12 cellular contexts compared by ENCODE assay signal in the genomic region with DNA sequence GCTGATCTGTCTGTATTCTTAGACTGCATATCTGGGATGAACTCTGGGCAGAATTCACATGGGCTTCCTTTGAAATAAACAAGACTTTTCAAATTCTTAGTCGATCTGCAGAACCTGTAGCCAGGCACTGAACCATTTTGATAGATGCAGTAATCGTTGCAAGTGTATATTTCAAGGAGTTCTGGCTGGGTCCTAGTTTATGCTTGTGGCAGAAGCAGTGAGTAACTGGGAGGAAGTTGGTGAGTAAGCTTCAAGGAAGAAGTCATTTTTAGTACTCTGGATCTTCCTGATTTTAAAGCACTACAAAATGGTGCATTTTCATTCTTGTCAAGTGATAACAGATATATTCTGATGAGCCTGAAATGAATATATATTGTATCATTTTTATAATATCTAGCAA. TPM values are rescaled to one million over a fixed set of nuclear protein-coding genes. Genes with fewer than 3 reads are reported as not detected.
DNase-seq lines count a peak whose midpoint lies in the region; TF ChIP-seq lines count a peak whose summit lies in the region.
"Had no signal": no experiment of that assay in that cellular context is flagged by ENCODE, and none has a peak within 500 bp of the region (broad histone marks: within the 10 kb centered on the region; RNA-seq: fewer than 3 reads in every experiment).

No MANE protein-coding gene starts in this region.

- H3K36me3 ChIP-seq in CD8-positive, alpha-beta memory T cell (ENCODE audit: insufficient read depth, low read length) = no peaks in the 10 kb centered on the region
- no peaks in the 10 kb centered on the region for H3K36me3 ChIP-seq in hepatocyte (replicated peaks; ENCODE audit: insufficient read depth, low read depth)

- WGBS in hepatocyte (ENCODE audit: low lambda C conversion rate, missing lambda C conversion rate) = 72% methylated on average over 2 of the region's 2 CpGs

- H3K4me2 ChIP-seq in hepatocyte = no peak overlapping the region

- no peaks in the 10 kb centered on the region for H3K27me3 Mint-ChIP-seq in activated CD4-positive, alpha-beta memory T cell treated with anti-CD3 and anti-CD28 coated beads, Interleukin-2, amount 10 ng/mL, durations not matched to agents 7 days and 5 days
- no peaks in the 10 kb centered on the region for H3K27me3 Mint-ChIP-seq in activated CD4-positive, alpha-beta memory T cell treated with anti-CD3 and anti-CD28 coated beads for 36 hours
- peaks cover 0 to 5% of the 10 kb centered on the region in 2 donors for H3K27me3 Mint-ChIP-seq in CD8-positive, alpha-beta memory T cell
- H3K27me3 Mint-ChIP-seq: progenitor cell of endocrine pancreas had no signal

- H3K9me3 ChIP-seq in CD8-positive, alpha-beta memory T cell (ENCODE audit: low read length) = no peaks in the 10 kb centered on the region
- H3K9me3 ChIP-seq in hepatocyte (ENCODE audit: low read depth) = no peaks in the 10 kb centered on the region

- POLR2A ChIA-PET in activated CD4-positive, alpha-beta memory T cell treated with anti-CD3 and anti-CD28 coated beads, Interleukin-2, amount 10 ng/mL, durations not matched to agents 7 days and 5 days (lab: Charles Lee) = no interaction called here
- POLR2A ChIA-PET in activated CD4-positive, alpha-beta memory T cell treated with anti-CD3 and anti-CD28 coated beads for 36 hours (lab: Charles Lee) = no interaction called here
- POLR2A ChIA-PET in CD8-positive, alpha-beta memory T cell (lab: Charles Lee) = no interaction called here

- H3K36me3 Mint-ChIP-seq in activated CD4-positive, alpha-beta memory T cell treated with anti-CD3 and anti-CD28 coated beads, Interleukin-2, amount 10 ng/mL, durations not matched to agents 7 days and 5 days (ENCODE audit: low read depth) = peaks cover 4% of the 10 kb centered on the region
- H3K36me3 Mint-ChIP-seq in activated CD4-positive, alpha-beta memory T cell treated with anti-CD3 and anti-CD28 coated beads for 36 hours = no peaks in the 10 kb centered on the region
- H3K36me3 Mint-ChIP-seq in CD8-positive, alpha-beta memory T cell = peaks cover 0 to 8% (median 0%) of the 10 kb centered on the region in 3 donors

- H3K9me2 ChIP-seq in hepatocyte (replicated peaks; ENCODE audit: insufficient read depth) = no peaks in the 10 kb centered on the region

- H3K27ac ChIP-seq in CD8-positive, alpha-beta memory T cell (ENCODE audit: low read depth, low read length) = no peak overlapping the region
- H3K27ac ChIP-seq in hepatocyte = no peak overlapping the region

- H3K27ac Mint-ChIP-seq in activated CD4-positive, alpha-beta memory T cell treated with anti-CD3 and anti-CD28 coated beads, Interleukin-2, amount 10 ng/mL, durations not matched to agents 7 days and 5 days = peak overlapping the region; percentile 26
- no peak overlapping the region for H3K27ac Mint-ChIP-seq in activated CD4-positive, alpha-beta memory T cell treated with anti-CD3 and anti-CD28 coated beads for 36 hours
- no peak overlapping the region for H3K27ac Mint-ChIP-seq in CD8-positive, alpha-beta memory T cell
- H3K27ac Mint-ChIP-seq: activated naive CD4-positive, alpha-beta T cell treated with anti-CD3 and anti-CD28 coated beads for 36 hours; progenitor cell of endocrine pancreas had no signal

- no peak for TF ChIP-seq CTCF in hepatocyte (IDR thresholded peaks at IDR 0.05; ENCODE audit: poor library complexity)

- H3K9me3 Mint-ChIP-seq in activated CD4-positive, alpha-beta memory T cell treated with anti-CD3 and anti-CD28 coated beads, Interleukin-2, amount 10 ng/mL, durations not matched to agents 7 days and 5 days = no peaks in the 10 kb centered on the region
- no peaks in the 10 kb centered on the region for H3K9me3 Mint-ChIP-seq in activated CD4-positive, alpha-beta memory T cell treated with anti-CD3 and anti-CD28 coated beads for 36 hours
- no peaks in the 10 kb centered on the region for H3K9me3 Mint-ChIP-seq in CD8-positive, alpha-beta memory T cell
- H3K9me3 Mint-ChIP-seq: activated naive CD4-positive, alpha-beta T cell treated with anti-CD3 and anti-CD28 coated beads for 36 hours had no signal

- H3K4me3 Mint-ChIP-seq in activated CD4-positive, alpha-beta memory T cell treated with anti-CD3 and anti-CD28 coated beads, Interleukin-2, amount 10 ng/mL, durations not matched to agents 7 days and 5 days = no peak overlapping the region
- H3K4me3 Mint-ChIP-seq in activated CD4-positive, alpha-beta memory T cell treated with anti-CD3 and anti-CD28 coated beads for 36 hours = no peak overlapping the region
- H3K4me3 Mint-ChIP-seq in CD8-positive, alpha-beta memory T cell = no peak overlapping the region
- H3K4me3 Mint-ChIP-seq: activated naive CD4-positive, alpha-beta T cell treated with anti-CD3 and anti-CD28 coated beads for 36 hours had no signal

- no peak overlapping the region for H2AFZ ChIP-seq in hepatocyte

- no peaks in the 10 kb centered on the region for H4K20me1 ChIP-seq in hepatocyte (ENCODE audit: insufficient read depth, poor library complexity, severe bottlenecking)

- CTCF ChIA-PET in activated CD4-positive, alpha-beta memory T cell treated with anti-CD3 and anti-CD28 coated beads, Interleukin-2, amount 10 ng/mL, durations not matched to agents 7 days and 5 days (lab: Charles Lee) = no interaction called here
- CTCF ChIA-PET in activated CD4-positive, alpha-beta memory T cell treated with anti-CD3 and anti-CD28 coated beads for 36 hours (lab: Charles Lee) = no interaction called here
- CTCF ChIA-PET in CD8-positive, alpha-beta memory T cell (lab: Charles Lee) = no interaction called here

- H3K79me2 ChIP-seq in hepatocyte = no peaks in the 10 kb centered on the region

- H3K4me1 Mint-ChIP-seq in activated CD4-positive, alpha-beta memory T cell treated with anti-CD3 and anti-CD28 coated beads, Interleukin-2, amount 10 ng/mL, durations not matched to agents 7 days and 5 days = peaks cover 13% of the 10 kb centered on the region
- peaks cover 2% of the 10 kb centered on the region for H3K4me1 Mint-ChIP-seq in activated CD4-positive, alpha-beta memory T cell treated with anti-CD3 and anti-CD28 coated beads for 36 hours (ENCODE audit: low read depth)
- H3K4me1 Mint-ChIP-seq in CD8-positive, alpha-beta memory T cell = peaks cover 0 to 1% (median 0%) of the 10 kb centered on the region in 3 donors

- no peak overlapping the region for H3K4me3 ChIP-seq in CD8-positive, alpha-beta memory T cell (ENCODE audit: low read length)
- no peak overlapping the region for H3K4me3 ChIP-seq in hepatocyte

- DNase-seq in activated CD4-positive, alpha-beta memory T cell treated with anti-CD3 and anti-CD28 coated beads, Interleukin-2, amount 10 ng/mL, durations not matched to agents 7 days and 5 days = no peak
- no peak for DNase-seq in activated CD4-positive, alpha-beta memory T cell treated with anti-CD3 and anti-CD28 coated beads for 36 hours
- DNase-seq in RPMI7951 (ENCODE audit: low read depth) = peak; percentile 19
- DNase-seq in dermis blood vessel endothelial cell = peak; percentile 57
- peak; percentile 53 for DNase-seq in renal cortical epithelial cell (ENCODE audit: low read depth)
- DNase-seq in CD8-positive, alpha-beta memory T cell = no peak
- no peak for DNase-seq in stimulated activated CD8-positive, alpha-beta memory T cell treated with anti-CD3 and anti-CD28 coated beads, Interleukin-4, amount 100 ng/mL, for 48 hours
- no peak for DNase-seq in hepatocyte (ENCODE audit: low spot score)
- DNase-seq: activated naive CD4-positive, alpha-beta T cell treated with anti-CD3 and anti-CD28 coated beads for 36 hours; foreskin melanocyte; kidney glomerular epithelial cell had no signal

- no peaks in the 10 kb centered on the region for H3K27me3 ChIP-seq in CD8-positive, alpha-beta memory T cell (ENCODE audit: insufficient read depth, low read length, poor library complexity, severe bottlenecking)
- no peaks in the 10 kb centered on the region for H3K27me3 ChIP-seq in hepatocyte

- H3K4me1 ChIP-seq in CD8-positive, alpha-beta memory T cell (ENCODE audit: insufficient read depth, low read length) = no peaks in the 10 kb centered on the region
- no peaks in the 10 kb centered on the region for H3K4me1 ChIP-seq in hepatocyte (ENCODE audit: insufficient read depth)

- intact Hi-C loops in activated CD4-positive, alpha-beta memory T cell treated with anti-CD3 and anti-CD28 coated beads for 36 hours (cut with micrococcal nuclease) = no loop called here

RNA-seq across cellular contexts. Expression of a gene that starts 9.5 kb away (rescaled TPM):
- total RNA-seq in activated CD4-positive, alpha-beta memory T cell treated with anti-CD3 and anti-CD28 coated beads, Interleukin-2, amount 10 ng/mL, durations not matched to agents 7 days and 5 days = 10 to 100 TPM; 78.8 to 83.8 TPM
- 100 to 1,000 TPM; 104 to 109 TPM for total RNA-seq in activated CD4-positive, alpha-beta memory T cell treated with anti-CD3 and anti-CD28 coated beads for 36 hours
- total RNA-seq in RPMI7951 (2014; rRNA removed; shearing (Covaris generic)) = 14.1 and 19.0 TPM in 2 replicates
- total RNA-seq in dermis blood vessel endothelial cell (24.7 and 29.0 TPM in 2 replicates), renal cortical epithelial cell (26.6 and 73.0 TPM in 2 replicates), hepatocyte (6.5 and 6.8 TPM in 2 replicates)
- total RNA-seq in CD8-positive, alpha-beta memory T cell = 10 to 100 TPM; 82.4 to 84.5 TPM
- 67.1 TPM for polyA plus RNA-seq in CD8-positive, alpha-beta memory T cell
- polyA plus RNA-seq in hepatocyte = 14.0 and 17.6 TPM in 2 replicates

Comparison
In these comparisons a context has a peak if more than half of its experiments do, and no peak if none do; other contexts are left out.
1. DNase-seq: peak in RPMI7951 (single experiment), dermis blood vessel endothelial cell (single experiment) and renal cortical epithelial cell (single experiment); none in activated CD4-positive, alpha-beta memory T cell treated with anti-CD3 and anti-CD28 coated beads, Interleukin-2, amount 10 ng/mL, durations not matched to agents 7 days and 5 days (single experiment), activated CD4-positive, alpha-beta memory T cell treated with anti-CD3 and anti-CD28 coated beads for 36 hours (single experiment), CD8-positive, alpha-beta memory T cell (0 of 5), stimulated activated CD8-positive, alpha-beta memory T cell treated with anti-CD3 and anti-CD28 coated beads, Interleukin-4, amount 100 ng/mL, for 48 hours (single experiment) and hepatocyte (single experiment).